ENCODE assay signal across 9 cellular contexts in genomic region chr1:153562026-153562425, GRCh38. TPM values are rescaled to one million over a fixed set of nuclear protein-coding genes. Genes with fewer than 3 reads are reported as not detected.
"Had no signal": no experiment of that assay in that cellular context is flagged by ENCODE, and none has a peak within 500 bp of the region (broad histone marks: within the 10 kb centered on the region; RNA-seq: fewer than 3 reads in every experiment).

No MANE protein-coding gene starts in this region.

RNA-seq across cellular contexts. Expression of gene S100A2, which starts 3.6 kb away (rescaled TPM):
- total RNA-seq: cardiac muscle cell had no signal
- polyA plus RNA-seq: IgD-negative memory B cell had no signal

RNA-seq across cellular contexts. Expression of gene S100A3, which starts 13.0 kb away (rescaled TPM):
- total RNA-seq: activated CD4-positive, alpha-beta memory T cell treated with anti-CD3 and anti-CD28 coated beads, Interleukin-2, amount 10 ng/mL, durations not matched to agents 7 days and 5 days; activated CD8-positive, alpha-beta memory T cell treated with anti-CD3 and anti-CD28 coated beads, Interleukin-2, amount 10 ng/mL, durations not matched to agents 7 days and 5 days; activated naive CD8-positive, alpha-beta T cell treated with anti-CD3 and anti-CD28 coated beads for 36 hours; cardiac muscle cell; T-helper 1 cell treated with Interleukin-12 subunit alpha and Interleukin-12 subunit beta and Interleukin-4 antibody, amounts not matched to agents 30 ng/mL and 1 ng/mL, for 36 hours; T-helper 2 cell treated with Interferon-gamma antibody and Interleukin-4, amounts not matched to agents 100 ng/mL and 5 ng/mL, for 36 hours had no signal
- polyA plus RNA-seq: IgD-negative memory B cell had no signal

RNA-seq across cellular contexts. Expression of gene S100A5, which starts 21.3 kb away (rescaled TPM):
- total RNA-seq: aorta, cardiac muscle cell, Right ventricle myocardium superior had no signal
- polyA plus RNA-seq: aorta had no signal
